9 cellular contexts compared by ENCODE assay signal in the genomic region with DNA sequence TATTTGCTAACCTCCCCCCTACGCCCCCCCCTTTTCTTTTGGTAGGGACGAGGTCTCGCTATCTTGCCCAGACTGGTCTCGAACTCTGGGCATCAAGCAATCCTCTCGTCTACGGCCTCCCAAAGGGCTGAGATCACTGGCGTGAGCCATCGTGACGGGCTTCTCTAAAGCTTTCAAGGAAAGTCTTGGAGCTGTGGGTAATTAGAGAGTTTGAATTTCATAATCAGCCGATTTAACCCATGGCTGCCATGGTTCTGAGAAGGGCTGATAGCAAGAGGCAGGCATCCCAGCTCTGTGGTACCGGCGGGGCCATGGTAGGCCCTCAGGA. TPM values are rescaled to one million over a fixed set of nuclear protein-coding genes. Genes with fewer than 3 reads are reported as not detected.
DNase-seq lines count a peak whose midpoint lies in the region; ATAC-seq and TF ChIP-seq lines count a peak whose summit lies in the region.
"Had no signal": no experiment of that assay in that cellular context is flagged by ENCODE, and none has a peak within 500 bp of the region (broad histone marks: within the 10 kb centered on the region; RNA-seq: fewer than 3 reads in every experiment).

No MANE protein-coding gene starts in this region.

- H3K27ac ChIP-seq in adrenal gland (peak overlapping the region; percentile 62 to 95 (median 89)), lower lobe of right lung (peak overlapping the region; percentile 84), tibial nerve (peak overlapping the region; percentile 23 to 90 (median 84))

- H3K4me1 Mint-ChIP-seq in activated naive CD4-positive, alpha-beta T cell treated with anti-CD3 and anti-CD28 coated beads for 36 hours (ENCODE audit: low read depth), result peaks cover 38% of the 10 kb centered on the region

- CTCF ChIA-PET in activated naive CD4-positive, alpha-beta T cell treated with anti-CD3 and anti-CD28 coated beads for 36 hours (lab: Charles Lee), result interaction anchor here (0.9 to 2.5 kb wide), 3 partner anchors 11 to 20 kb away, joined by 3 to 10 read pairs (median 3); no protein-coding TSS in a partner anchor

- H3K4me3 ChIP-seq in adrenal gland (peak overlapping the region in 1 of 4 donors; percentile 90), lower lobe of right lung (peak overlapping the region; percentile 89), tibial nerve (peak overlapping the region in 2 of 4 donors; percentile 79)

- WGBS in adrenal gland, 4 donors, result 35 to 73% (median 46%) methylated on average over 9 to 12 of the region's 12 CpGs
- WGBS in tibial nerve, 2 donors, result 29 to 54% methylated on average over 12 of the region's 12 CpGs

- H3K4me1 ChIP-seq in adrenal gland (replicated peaks in 1 of 2) (peaks cover 33 to 47% of the 10 kb centered on the region in 2 donors), lower lobe of right lung (peaks cover 42% of the 10 kb centered on the region), tibial nerve (peaks cover 0 to 56% (median 33%) of the 10 kb centered on the region in 4 donors)

- H3K36me3 ChIP-seq in adrenal gland (replicated peaks in 1 of 2), result no peaks in the 10 kb centered on the region
- no peaks in the 10 kb centered on the region for H3K36me3 ChIP-seq in lower lobe of right lung
- H3K36me3 ChIP-seq in tibial nerve, result peaks cover 0 to 16% (median 0%) of the 10 kb centered on the region in 3 donors

- no peaks in the 10 kb centered on the region for H3K36me3 Mint-ChIP-seq in activated naive CD4-positive, alpha-beta T cell treated with anti-CD3 and anti-CD28 coated beads for 36 hours (ENCODE audit: low read depth)

- H3K27ac Mint-ChIP-seq in activated naive CD4-positive, alpha-beta T cell treated with anti-CD3 and anti-CD28 coated beads for 36 hours, result no peak overlapping the region

- no peak for TF ChIP-seq EP300 in tibial nerve (IDR thresholded peaks at IDR 0.05)

- no peak for DNase-seq in activated naive CD4-positive, alpha-beta T cell treated with anti-CD3 and anti-CD28 coated beads for 36 hours
- DNase-seq in activated naive CD4-positive, alpha-beta T cell treated with Interleukin-2 at 50 U/mL for 16 hours, result no peak
- peak in 5 of 7 donors; percentile 59 to 67 (median 63) for DNase-seq in adrenal gland
- DNase-seq in lower lobe of right lung, result peak; percentile 61
- DNase-seq in tibial nerve (ENCODE audit: low spot score in 2 of 2), result no peak
- no peak for DNase-seq in occipital lobe (lab: John Stamatoyannopoulos, UW)
- no peak for DNase-seq in NCI-H526 treated with DMSO at 0.1 percent for 48 hours (lab: John Stamatoyannopoulos, UW)
- DNase-seq: cortex of kidney had no signal

- TF ChIP-seq CTCF in adrenal gland (IDR thresholded peaks at IDR 0.05) (no peak), lower lobe of right lung (IDR thresholded peaks at IDR 0.05) (no peak), tibial nerve (IDR thresholded peaks at IDR 0.05) (no peak)

- H3K27me3 Mint-ChIP-seq in activated naive CD4-positive, alpha-beta T cell treated with anti-CD3 and anti-CD28 coated beads for 36 hours (ENCODE audit: low read depth), result no peaks in the 10 kb centered on the region

- H3K4me3 Mint-ChIP-seq in activated naive CD4-positive, alpha-beta T cell treated with anti-CD3 and anti-CD28 coated beads for 36 hours, result peak overlapping the region; percentile 64

- H3K27me3 ChIP-seq in adrenal gland (no peaks in the 10 kb centered on the region), lower lobe of right lung (ENCODE audit: low read depth) (no peaks in the 10 kb centered on the region), tibial nerve (no peaks in the 10 kb centered on the region)

- TF ChIP-seq POLR2A in adrenal gland (IDR thresholded peaks at IDR 0.05) (no peak), tibial nerve (IDR thresholded peaks at IDR 0.05) (no peak)

- intact Hi-C loops in activated naive CD4-positive, alpha-beta T cell treated with anti-CD3 and anti-CD28 coated beads for 36 hours (cut with micrococcal nuclease), result loop anchor here (10.0 kb wide), 1 partner anchor 469 kb away; no protein-coding TSS in a partner anchor
- intact Hi-C loops in adrenal gland (cut with DNase I) (loop anchor here in 1 of 2 donors (10.0 kb wide), 1 partner anchor 81 kb away; no protein-coding TSS in a partner anchor), lower lobe of right lung (cut with DNase I) (no loop called here)

- no peaks in the 10 kb centered on the region for H3K9me3 Mint-ChIP-seq in activated naive CD4-positive, alpha-beta T cell treated with anti-CD3 and anti-CD28 coated beads for 36 hours

- H3K9me3 ChIP-seq in adrenal gland (replicated peaks in 1 of 3) (no peaks in the 10 kb centered on the region), lower lobe of right lung (no peaks in the 10 kb centered on the region), tibial nerve (no peaks in the 10 kb centered on the region)

- ATAC-seq in lower lobe of right lung (peak; percentile 0 to 21), GM21528 (IDR thresholded peaks at IDR 0.05; ENCODE audit: low FRiP score, unreplicated experiment) (no peak)

RNA-seq across cellular contexts. Expression of gene ABHD8, which starts 0.7 kb away (rescaled TPM):
- total RNA-seq in activated naive CD4-positive, alpha-beta T cell treated with anti-CD3 and anti-CD28 coated beads for 36 hours, result 1 to 10 TPM; 4.1 to 4.4 TPM
- total RNA-seq in adrenal gland (10 to 100 TPM; 24.7 to 60.0 (median 42.1) TPM), lower lobe of right lung (19.5 TPM), tibial nerve (10 to 100 TPM; 15.7 to 22.9 (median 19.9) TPM), occipital lobe (20.6 TPM)
- polyA plus RNA-seq in adrenal gland, result 10 to 100 TPM in 2 of 3 donors, 1 to 10 TPM in 1; 2.3 to 33.1 (median 32.0) TPM

RNA-seq across cellular contexts. Expression of gene MRPL34, which starts 1.8 kb away (rescaled TPM):
- total RNA-seq in activated naive CD4-positive, alpha-beta T cell treated with anti-CD3 and anti-CD28 coated beads for 36 hours, result 10 to 100 TPM; 84.2 to 92.2 TPM
- total RNA-seq in adrenal gland, result 100 to 1,000 TPM; 126 to 358 (median 170) TPM
- polyA plus RNA-seq in adrenal gland, result 100 to 1,000 TPM; 101 to 144 (median 121) TPM
- 68.3 TPM for total RNA-seq in lower lobe of right lung
- total RNA-seq in tibial nerve, result 100 to 1,000 TPM; 143 to 187 (median 175) TPM
- 9.0 TPM for total RNA-seq in occipital lobe

RNA-seq across cellular contexts. Expression of gene DDA1, which starts 5.5 kb away (rescaled TPM):
- 10 to 100 TPM; 26.2 to 28.6 TPM for total RNA-seq in activated naive CD4-positive, alpha-beta T cell treated with anti-CD3 and anti-CD28 coated beads for 36 hours
- total RNA-seq in adrenal gland, result 10 to 100 TPM in 7 of 8 donors, 1 to 10 TPM in 1; 6.8 to 54.9 (median 38.7) TPM
- polyA plus RNA-seq in adrenal gland, result 10 to 100 TPM; 40.3 to 71.4 (median 50.4) TPM
- total RNA-seq in lower lobe of right lung, result 32.2 TPM
- total RNA-seq in tibial nerve, result 10 to 100 TPM in 1 of 4 donors, 1 to 10 TPM in 3; 5.7 to 14.7 (median 7.8) TPM
- total RNA-seq in occipital lobe, result 10.0 TPM

RNA-seq across cellular contexts. Expression of gene ANKLE1, which starts 22.2 kb away (rescaled TPM):
- 1 to 10 TPM; 8.6 to 8.8 TPM for total RNA-seq in activated naive CD4-positive, alpha-beta T cell treated with anti-CD3 and anti-CD28 coated beads for 36 hours
- total RNA-seq in adrenal gland, result 1 to 10 TPM in 1 of 8 donors, under 1 TPM in 7; 0.25 to 1.8 (median 0.38) TPM
- polyA plus RNA-seq in adrenal gland, result 1 to 10 TPM in 1 of 3 donors, under 1 TPM in 2; 0.11 to 1.7 (median 0.64) TPM
- total RNA-seq in lower lobe of right lung, result 0.92 TPM
- 1 to 10 TPM in 2 of 4 donors, under 1 TPM in 2; 0.44 to 2.1 (median 0.90) TPM for total RNA-seq in tibial nerve
- total RNA-seq in occipital lobe, result 0.94 TPM

RNA-seq across cellular contexts. Expression of gene ANO8, which starts 30.8 kb away (rescaled TPM):
- total RNA-seq in activated naive CD4-positive, alpha-beta T cell treated with anti-CD3 and anti-CD28 coated beads for 36 hours, result 1 to 10 TPM; 3.4 to 3.8 TPM
- 10 to 100 TPM; 18.4 to 78.0 (median 27.9) TPM for total RNA-seq in adrenal gland
- polyA plus RNA-seq in adrenal gland, result 10 to 100 TPM in 2 of 3 donors, 1 to 10 TPM in 1; 4.4 to 70.7 (median 33.0) TPM
- total RNA-seq in lower lobe of right lung, result 16.6 TPM
- 10 to 100 TPM; 10.7 to 23.1 (median 13.3) TPM for total RNA-seq in tibial nerve
- 29.6 TPM for total RNA-seq in occipital lobe

Comparison
In these comparisons a context has a peak if more than half of its experiments do, and no peak if none do; other contexts are left out.
1. DNase-seq: peak in adrenal gland (5 of 7) and lower lobe of right lung (single experiment); none in activated naive CD4-positive, alpha-beta T cell treated with anti-CD3 and anti-CD28 coated beads for 36 hours (single experiment), activated naive CD4-positive, alpha-beta T cell treated with Interleukin-2 at 50 U/mL for 16 hours (single experiment), tibial nerve (0 of 2), occipital lobe (single experiment) and NCI-H526 treated with DMSO at 0.1 percent for 48 hours (single experiment).
2. Peak in every context shown above with its lines, with median percentiles within 50 percentile points of each other: H3K27ac ChIP-seq.